10 cellular contexts compared by ENCODE assay signal in genomic region chr1:212610575-212610967, GRCh38. TPM values are rescaled to one million over a fixed set of nuclear protein-coding genes. Genes with fewer than 3 reads are reported as not detected.
DNase-seq lines count a peak whose midpoint lies in the region; ATAC-seq and TF ChIP-seq lines count a peak whose summit lies in the region.
"Had no signal": no experiment of that assay in that cellular context is flagged by ENCODE, and none has a peak within 500 bp of the region (broad histone marks: within the 10 kb centered on the region; RNA-seq: fewer than 3 reads in every experiment).

No MANE protein-coding gene starts in this region.

- peaks cover 24% of the 10 kb centered on the region for H3K23me2 ChIP-seq in H9 (ENCODE audit: insufficient read length, low read depth, low read length, poor library complexity, severe bottlenecking)

- no peak overlapping the region for H2AK5ac ChIP-seq in H9 (ENCODE audit: insufficient read length, low read length)

- no peak overlapping the region for H3K14ac ChIP-seq in H9 (ENCODE audit: insufficient read depth, low read length)

- POLR2A ChIA-PET in AG04450 (lab: Yijun Ruan, JAX): no interaction called here

- H3K4me2 ChIP-seq in H9 (ENCODE audit: insufficient read depth, insufficient read length, low read length): peak overlapping the region; percentile 93

- peaks cover 45% of the 10 kb centered on the region for H3K27me3 Mint-ChIP-seq in H9 (ENCODE audit: low read depth)
- H3K27me3 Mint-ChIP-seq in memory B cell: peaks cover 16% of the 10 kb centered on the region

- H3K9me3 ChIP-seq in AG04450 (ENCODE audit: control insufficient read depth, insufficient read depth, low read length) (peaks cover 6% of the 10 kb centered on the region; the same call in 1 of the 2 replicates), H9 (ENCODE audit: control insufficient read depth, low read depth, low read length) (no peaks in the 10 kb centered on the region), ascending aorta (no peaks in the 10 kb centered on the region)
- H3K9me3 ChIP-seq: sigmoid colon had no signal

- no peak overlapping the region for H2BK12ac ChIP-seq in H9 (ENCODE audit: insufficient read length, low read depth, low read length)

- H3K9ac ChIP-seq in H9 (ENCODE audit: extremely low read depth, insufficient read length, low read length): no peak overlapping the region

- intact Hi-C loops in ascending aorta (cut with DNase I): no loop called here

- no CpG with 5 or more reads among the region's 5 CpGs for WGBS in H9 (ENCODE audit: extremely low coverage, insufficient read length, low lambda C conversion rate)

- no peak for TF ChIP-seq CTCF in AG04450 (IDR thresholded peaks at IDR 0.05; ENCODE audit: low read depth, low read length)
- no peak for TF ChIP-seq CTCF in H9 (conservative IDR thresholded peaks at IDR 0.05)
- TF ChIP-seq CTCF in ascending aorta (IDR thresholded peaks at IDR 0.05): no peak

- CTCF ChIA-PET in AG04450 (lab: Charles Lee): interaction anchor here (2.8 kb wide), 1 partner anchor 133 kb away, joined by 10 read pairs; no protein-coding TSS in a partner anchor

- no peak overlapping the region for H2AFZ ChIP-seq in H9 (ENCODE audit: low read length)

- no peak overlapping the region for H3K4ac ChIP-seq in H9 (ENCODE audit: low read depth, low read length)

- peaks cover 9% of the 10 kb centered on the region in 2 donors for H3K36me3 ChIP-seq in ascending aorta

- peaks cover 11% of the 10 kb centered on the region; the same call in 1 of the 2 replicates for H3K79me2 ChIP-seq in H9 (ENCODE audit: insufficient read depth, low read length)

- H3K9me3 Mint-ChIP-seq in H9: no peaks in the 10 kb centered on the region; a peak in 1 of 5 replicates
- H3K9me3 Mint-ChIP-seq in memory B cell: no peaks in the 10 kb centered on the region

- H3K4me1 ChIP-seq in H9 (ENCODE audit: insufficient read depth, low read length): peaks cover 18% of the 10 kb centered on the region
- H3K4me1 ChIP-seq in ascending aorta: peaks cover 0 to 25% of the 10 kb centered on the region in 2 donors

- H3K4me3 ChIP-seq in AG04450 (ENCODE audit: low read depth, low read length): peak overlapping the region; percentile 22; the same call in 1 of the 2 replicates
- H3K4me3 ChIP-seq in ascending aorta: peak overlapping the region; percentile 64 to 78

- H3K4me1 Mint-ChIP-seq in H9 (peaks cover 68 to 70% of the 10 kb centered on the region in 2 experiments), memory B cell (peaks cover 12% of the 10 kb centered on the region)

- H4K8ac ChIP-seq in H9 (replicated peaks; ENCODE audit: insufficient read length, low read depth, low read length): no peak overlapping the region

- H2BK15ac ChIP-seq in H9 (ENCODE audit: low read depth, low read length): no peak overlapping the region

- H2BK5ac ChIP-seq in H9 (ENCODE audit: insufficient read length, low read length): no peak overlapping the region

- H3K56ac ChIP-seq in H9 (ENCODE audit: insufficient read length, low read depth, low read length): no peak overlapping the region

- H3K27ac ChIP-seq in AG04450 (ENCODE audit: low read depth, low read length) (no peak overlapping the region), H9 (ENCODE audit: insufficient read length, low read depth, low read length) (no peak overlapping the region), ascending aorta (no peak overlapping the region)

- H2BK20ac ChIP-seq in H9 (ENCODE audit: low read depth, low read length, poor library complexity, severe bottlenecking): no peak overlapping the region

- H3K36me3 Mint-ChIP-seq in H9 (ENCODE audit: insufficient read depth in 1 of 3, low read depth in 3 of 3) (peaks cover 9 to 15% (median 15%) of the 10 kb centered on the region in 3 experiments), memory B cell (no peaks in the 10 kb centered on the region)

- DNase-seq in AG04450 (ENCODE audit: low read depth, low spot score) (no peak), H9 (no peak), ascending aorta (ENCODE audit: low spot score in 2 of 2) (no peak), memory B cell (ENCODE audit: low spot score in 2 of 2) (no peak), NCI-H2227 (lab: John Stamatoyannopoulos, UW; ENCODE audit: unreplicated experiment) (no peak), inferior parietal cortex (ENCODE audit: extremely low spot score) (no peak), MV-4-11 (lab: John Stamatoyannopoulos, UW) (no peak)
- DNase-seq in effector CD8-positive, alpha-beta T cell (lab: John Stamatoyannopoulos, UW): no peak
- DNase-seq: sigmoid colon, substantia nigra had no signal

- no peak overlapping the region for H4K91ac ChIP-seq in H9 (ENCODE audit: insufficient read length, low read depth, low read length)

- ATAC-seq in memory B cell (ENCODE audit: low read depth): no peak

- H4K5ac ChIP-seq in H9 (ENCODE audit: insufficient read length, low read depth, low read length): no peak overlapping the region

- H2BK120ac ChIP-seq in H9 (ENCODE audit: low read depth, low read length, poor library complexity, severe bottlenecking): no peak overlapping the region

- no peaks in the 10 kb centered on the region for H4K20me1 ChIP-seq in H9 (ENCODE audit: control insufficient read depth, insufficient read depth, insufficient read length)

- H3K79me1 ChIP-seq in H9 (ENCODE audit: insufficient read depth, low read depth, low read length, poor library complexity, severe bottlenecking): no peaks in the 10 kb centered on the region

- H3K27ac Mint-ChIP-seq in H9: no peak overlapping the region
- no peak overlapping the region for H3K27ac Mint-ChIP-seq in memory B cell

- H3K18ac ChIP-seq in H9 (ENCODE audit: insufficient read length, low read depth, low read length): no peak overlapping the region

- H3K4me3 Mint-ChIP-seq in H9 (peak overlapping the region; percentile 78 to 84), memory B cell (peak overlapping the region; percentile 28)

- H3K23ac ChIP-seq in H9 (ENCODE audit: insufficient read length, low read depth, low read length): no peak overlapping the region

- H3K27me3 ChIP-seq in AG04450 (ENCODE audit: control insufficient read depth, insufficient read depth, low read length): peaks cover 26% of the 10 kb centered on the region
- peaks cover 30% of the 10 kb centered on the region for H3K27me3 ChIP-seq in H9 (ENCODE audit: insufficient read depth, low read length)
- no peaks in the 10 kb centered on the region for H3K27me3 ChIP-seq in ascending aorta

- no peak overlapping the region for H3T11ph ChIP-seq in H9 (ENCODE audit: low read length)

RNA-seq across cellular contexts. Expression of gene ATF3, which starts 2.0 kb away (rescaled TPM):
- 5.5 TPM in 2 replicates for polyA plus RNA-seq in AG04450 (2011; rRNA removed)
- 9.8 and 21.2 TPM in 2 replicates for polyA minus RNA-seq in AG04450 (2011; rRNA and poly(A)+ RNA removed)
- total RNA-seq in H9 (2021) (11.3 and 14.7 TPM in 2 replicates), ascending aorta (79.1 TPM)
